ENCODE assay signal across 2 cellular contexts in the genomic region with DNA sequence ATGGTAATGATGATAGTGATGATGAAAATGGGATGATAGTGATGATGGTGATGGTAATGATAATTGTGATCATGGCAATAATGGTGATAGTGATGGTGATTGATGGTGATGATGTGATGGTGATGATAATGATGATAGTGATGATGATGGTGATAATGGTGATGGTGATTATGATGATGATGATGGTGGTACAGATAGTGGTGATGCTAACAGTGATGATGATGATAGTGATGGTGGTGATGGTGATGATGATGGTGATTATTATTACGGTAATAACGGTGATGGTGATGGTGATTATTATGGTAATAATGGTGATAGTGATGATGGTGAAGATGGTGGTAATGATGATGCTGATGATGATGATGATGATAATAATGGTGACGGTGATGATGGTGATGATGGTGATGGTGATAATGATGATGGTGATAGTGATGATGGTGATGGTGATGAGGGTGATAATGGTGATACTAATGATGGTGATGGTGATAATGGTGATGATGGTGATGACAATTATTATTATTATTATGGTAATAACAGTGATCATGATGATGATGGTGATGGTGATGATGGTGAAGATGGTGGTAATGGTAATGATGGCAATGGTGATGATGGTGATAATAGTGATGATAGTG.
A peak's percentile ranks its signal among the peaks of the same experiment; 100 is the strongest.
TF ChIP-seq lines count a peak whose summit lies in the region.

No MANE protein-coding gene starts in this region.

TF ChIP-seq in HepG2, 621 proteins besides CTCF, POLR2A, EP300 and RAD21:
- peak; percentile 96 for TF ChIP-seq CREB1 (IDR thresholded peaks at IDR 0.05)
- TF ChIP-seq CREB1 (CRISPR knock-in tag; IDR thresholded peaks at IDR 0.05) = no peak
- peak; percentile 83 for TF ChIP-seq PHB2 (IDR thresholded peaks at IDR 0.05; ENCODE audit: partially characterized antibody)
- TF ChIP-seq AKNA (CRISPR knock-in tag; IDR thresholded peaks at IDR 0.05; ENCODE audit: borderline replicate concordance) = no peak
- peak; percentile 39; the same call in 1 of the 2 replicates for TF ChIP-seq ATF7 (IDR thresholded peaks at IDR 0.05)
- TF ChIP-seq ATF7 (CRISPR knock-in tag; IDR thresholded peaks at IDR 0.05) = no peak
- TF ChIP-seq ZSCAN9 (CRISPR knock-in tag; IDR thresholded peaks at IDR 0.05; ENCODE audit: borderline replicate concordance) = no peak
- TF ChIP-seq FOXP1 (IDR thresholded peaks at IDR 0.05) = no peak
- TF ChIP-seq FOXP1 (CRISPR knock-in tag; IDR thresholded peaks at IDR 0.05) = no peak
- no peak for TF ChIP-seq ZNF7 (CRISPR knock-in tag; IDR thresholded peaks at IDR 0.05)
- no peak for TF ChIP-seq PHF8 (CRISPR knock-in tag; IDR thresholded peaks at IDR 0.05)
- TF ChIP-seq FOXK2 (IDR thresholded peaks at IDR 0.05) = no peak
- TF ChIP-seq FOXA1 (IDR thresholded peaks at IDR 0.05) = 0 out of 2 replicates have a peak, but pooled peaks have one; percentile 10
- TF ChIP-seq FOXA1 (CRISPR knock-in tag; IDR thresholded peaks at IDR 0.05) = no peak
- no peak for TF ChIP-seq NR2F1 (CRISPR knock-in tag; IDR thresholded peaks at IDR 0.05)
- no peak for TF ChIP-seq EEA1 (CRISPR knock-in tag; IDR thresholded peaks at IDR 0.05; ENCODE audit: borderline replicate concordance)
- no peak for TF ChIP-seq IRF2 (CRISPR knock-in tag; IDR thresholded peaks at IDR 0.05)

TF ChIP-seq in H1, 55 proteins besides CTCF, POLR2A, EP300 and RAD21:
- TF ChIP-seq SUZ12 (IDR thresholded peaks at IDR 0.05; ENCODE audit: low read length) (no peak), TBP (IDR thresholded peaks at IDR 0.05; ENCODE audit: low read depth, low read length) (no peak), PHF8 (conservative IDR thresholded peaks at IDR 0.05; ENCODE audit: low read depth, low read length) (no peak)
